22 cellular contexts compared by ENCODE assay signal in the genomic region with DNA sequence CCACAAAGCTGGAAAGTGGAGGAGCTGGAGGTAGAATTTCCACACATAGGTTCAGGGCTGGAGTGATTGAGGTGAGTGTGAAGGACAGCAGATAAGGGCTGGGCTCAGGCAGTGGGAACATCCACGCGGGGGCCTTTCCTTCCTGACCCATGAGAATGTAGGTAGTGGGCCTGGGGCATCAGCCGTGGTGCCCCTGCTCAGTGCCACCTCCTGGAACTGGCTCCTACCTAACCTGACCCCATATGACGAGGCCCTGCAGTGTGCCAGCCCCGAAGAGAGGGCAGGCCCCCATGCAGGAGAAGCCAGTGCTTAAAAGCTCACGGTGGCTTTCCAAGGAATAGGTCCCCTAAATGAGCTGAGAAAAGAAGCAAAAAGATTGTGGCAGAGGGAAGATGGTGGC.
"Had no signal": no experiment of that assay in that cellular context is flagged by ENCODE, and none has a peak within 500 bp of the region (broad histone marks: within the 10 kb centered on the region; RNA-seq: fewer than 3 reads in every experiment).

No MANE protein-coding gene starts in this region.

- H3K4me3 ChIP-seq: esophagus squamous epithelium, gastroesophageal sphincter, mucosa of descending colon, psoas muscle, sigmoid colon, skin epidermis, suprapubic skin, thyroid gland, upper lobe of left lung, vagina had no signal

- H3K4me1 Mint-ChIP-seq: immature natural killer cell; naive thymus-derived CD8-positive, alpha-beta T cell had no signal

- DNase-seq: effector memory CD8-positive, alpha-beta T cell; esophagus squamous epithelium; foreskin fibroblast; glutamatergic neuron; immature natural killer cell; left cardiac atrium; mucosa of descending colon; naive thymus-derived CD8-positive, alpha-beta T cell; nucleus accumbens; retina; sigmoid colon; stimulated activated CD4-positive, alpha-beta T cell treated with anti-CD3 and anti-CD28 coated beads, Interleukin-2, amount 100 ng/mL, for 24 hours; stimulated activated CD4-positive, alpha-beta T cell treated with anti-CD3 and anti-CD28 coated beads, Interleukin-4, amount 100 ng/mL, for 4 hours; stimulated activated naive CD4-positive, alpha-beta T cell treated with Interleukin-2 at 50 U/mL for 16 hours; thyroid gland; upper lobe of left lung had no signal

- H3K36me3 Mint-ChIP-seq: naive thymus-derived CD8-positive, alpha-beta T cell had no signal

- H3K4me1 ChIP-seq: esophagus squamous epithelium, gastroesophageal sphincter, parathyroid adenoma, psoas muscle, sigmoid colon, suprapubic skin, thyroid gland, upper lobe of left lung, vagina had no signal

- H3K79me2 ChIP-seq: parathyroid adenoma had no signal

- ATAC-seq: effector memory CD8-positive, alpha-beta T cell; gastroesophageal sphincter; left cardiac atrium; naive thymus-derived CD8-positive, alpha-beta T cell; psoas muscle had no signal

- H3K4me3 Mint-ChIP-seq: effector memory CD8-positive, alpha-beta T cell; immature natural killer cell; naive thymus-derived CD8-positive, alpha-beta T cell had no signal

- H3K27me3 ChIP-seq: esophagus squamous epithelium, gastroesophageal sphincter, sigmoid colon, suprapubic skin, thyroid gland, upper lobe of left lung, vagina had no signal

- H3K9ac ChIP-seq: parathyroid adenoma had no signal

- H3K9me3 Mint-ChIP-seq: effector memory CD8-positive, alpha-beta T cell; immature natural killer cell; naive thymus-derived CD8-positive, alpha-beta T cell had no signal

- H3K27ac Mint-ChIP-seq: effector memory CD8-positive, alpha-beta T cell; immature natural killer cell; naive thymus-derived CD8-positive, alpha-beta T cell had no signal

- H3K27ac ChIP-seq: esophagus squamous epithelium, gastroesophageal sphincter, parathyroid adenoma, psoas muscle, sigmoid colon, skin epidermis, suprapubic skin, thyroid gland, upper lobe of left lung, vagina had no signal

- H3K9me3 ChIP-seq: esophagus squamous epithelium, gastroesophageal sphincter, mucosa of descending colon, psoas muscle, sigmoid colon, suprapubic skin, thyroid gland, upper lobe of left lung, vagina had no signal

- H3K36me3 ChIP-seq: esophagus squamous epithelium, gastroesophageal sphincter, sigmoid colon, suprapubic skin, thyroid gland, upper lobe of left lung, vagina had no signal
